ENCODE assay signal across 1 cellular context in the genomic region with DNA sequence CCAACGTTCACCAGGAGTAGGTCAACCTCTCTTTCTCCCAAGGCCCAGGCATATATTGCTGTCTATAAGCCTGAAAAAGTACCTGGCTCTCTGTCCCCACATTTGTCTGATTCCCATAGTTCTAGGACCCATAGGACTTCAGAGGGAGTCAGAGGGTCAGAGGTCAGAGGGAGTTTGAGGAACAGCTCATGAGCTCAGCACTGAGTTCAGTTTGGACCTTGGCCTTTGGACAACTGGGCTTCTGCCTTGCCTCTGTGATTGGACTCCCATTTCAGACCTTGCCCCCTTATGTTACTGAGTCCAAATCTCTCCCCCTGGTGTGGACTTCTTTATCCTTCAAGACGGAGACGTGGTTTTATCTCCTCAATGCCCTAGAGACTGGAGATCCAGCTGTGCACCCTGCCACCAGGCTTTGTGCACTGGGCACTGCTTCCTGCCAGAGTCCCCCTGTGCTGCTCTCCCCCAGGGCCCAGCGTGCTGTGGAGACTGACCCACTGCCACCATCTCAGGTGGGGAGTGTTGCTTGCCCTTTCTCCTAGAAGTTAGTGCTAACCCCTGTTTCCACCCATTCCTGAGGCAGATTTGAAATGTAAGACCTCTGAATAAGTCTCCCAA.
TF ChIP-seq lines count a peak whose summit lies in the region.

No MANE protein-coding gene starts in this region.

TF ChIP-seq in HepG2, 621 proteins besides CTCF, POLR2A, EP300 and RAD21:
- TF ChIP-seq HNF4G (IDR thresholded peaks at IDR 0.05; ENCODE audit: borderline replicate concordance, low read depth, low read length) (0 out of 2 replicates have a peak, but pooled peaks have one; percentile 7), HNF4G (CRISPR knock-in tag; IDR thresholded peaks at IDR 0.05; ENCODE audit: borderline replicate concordance, low read depth) (no peak), MAFK (conservative IDR thresholded peaks at IDR 0.05 in 1 of 2, IDR thresholded peaks at IDR 0.05 in 1 of 2; ENCODE audit: low read length in 2 of 2) (no peak), SP140L (CRISPR knock-in tag; IDR thresholded peaks at IDR 0.05; ENCODE audit: borderline replicate concordance) (no peak), NFKBIZ (CRISPR knock-in tag; IDR thresholded peaks at IDR 0.05) (no peak), SNAI1 (CRISPR knock-in tag; IDR thresholded peaks at IDR 0.05; ENCODE audit: borderline replicate concordance) (no peak), NCOR1 (IDR thresholded peaks at IDR 0.05; ENCODE audit: borderline replicate concordance, low read length) (0 out of 2 replicates have a peak, but pooled peaks have one; percentile 26), DR1 (CRISPR knock-in tag; IDR thresholded peaks at IDR 0.05) (no peak), ZNF557 (CRISPR knock-in tag; IDR thresholded peaks at IDR 0.05) (no peak), NR2F6 (IDR thresholded peaks at IDR 0.05) (peak; percentile 9; the same call in 1 of the 2 replicates), NR2F6 (CRISPR knock-in tag; IDR thresholded peaks at IDR 0.05) (no peak), HNF4A (CRISPR knock-in tag; IDR thresholded peaks at IDR 0.05) (peak; percentile 35; the same call in 1 of the 2 replicates), NR2F1 (CRISPR knock-in tag; IDR thresholded peaks at IDR 0.05) (peak in 1 of 2 experiments; percentile 27; a peak in 1 of 4 replicates), ZBTB21 (CRISPR knock-in tag; IDR thresholded peaks at IDR 0.05) (no peak)
- TF ChIP-seq, protein P1, sequence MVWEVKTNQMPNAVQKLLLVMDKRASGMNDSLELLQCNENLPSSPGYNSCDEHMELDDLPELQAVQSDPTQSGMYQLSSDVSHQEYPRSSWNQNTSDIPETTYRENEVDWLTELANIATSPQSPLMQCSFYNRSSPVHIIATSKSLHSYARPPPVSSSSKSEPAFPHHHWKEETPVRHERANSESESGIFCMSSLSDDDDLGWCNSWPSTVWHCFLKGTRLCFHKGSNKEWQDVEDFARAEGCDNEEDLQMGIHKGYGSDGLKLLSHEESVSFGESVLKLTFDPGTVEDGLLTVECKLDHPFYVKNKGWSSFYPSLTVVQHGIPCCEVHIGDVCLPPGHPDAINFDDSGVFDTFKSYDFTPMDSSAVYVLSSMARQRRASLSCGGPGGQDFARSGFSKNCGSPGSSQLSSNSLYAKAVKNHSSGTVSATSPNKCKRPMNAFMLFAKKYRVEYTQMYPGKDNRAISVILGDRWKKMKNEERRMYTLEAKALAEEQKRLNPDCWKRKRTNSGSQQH (CRISPR knock-in tag; IDR thresholded peaks at IDR 0.05; ENCODE audit: low read depth): no peak
- TF ChIP-seq, protein P2, sequence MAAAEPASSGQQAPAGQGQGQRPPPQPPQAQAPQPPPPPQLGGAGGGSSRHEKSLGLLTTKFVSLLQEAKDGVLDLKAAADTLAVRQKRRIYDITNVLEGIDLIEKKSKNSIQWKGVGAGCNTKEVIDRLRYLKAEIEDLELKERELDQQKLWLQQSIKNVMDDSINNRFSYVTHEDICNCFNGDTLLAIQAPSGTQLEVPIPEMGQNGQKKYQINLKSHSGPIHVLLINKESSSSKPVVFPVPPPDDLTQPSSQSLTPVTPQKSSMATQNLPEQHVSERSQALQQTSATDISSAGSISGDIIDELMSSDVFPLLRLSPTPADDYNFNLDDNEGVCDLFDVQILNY (CRISPR knock-in tag; conservative IDR thresholded peaks at IDR 0.05): no peak
